Comparison of ENCODE assay signal across 8 cellular contexts in genomic region chr2:103627301-103627700, GRCh38.
"Had no signal": no experiment of that assay in that cellular context is flagged by ENCODE, and none has a peak within 500 bp of the region (broad histone marks: within the 10 kb centered on the region; RNA-seq: fewer than 3 reads in every experiment).

No MANE protein-coding gene starts in this region.

- ATAC-seq: GM12878 had no signal

- DNase-seq: GDM1, GF-D8 had no signal

- H3K4me3 ChIP-seq: GM12878 had no signal

- FAIRE-seq: G401.6, GM12878, GM12891, GM12892, GM18507, GM19239 had no signal
